27 cellular contexts compared by ENCODE assay signal in genomic region chr17:76899414-76899813, GRCh38. TPM values are rescaled to one million over a fixed set of nuclear protein-coding genes. Genes with fewer than 3 reads are reported as not detected.
"Had no signal": no experiment of that assay in that cellular context is flagged by ENCODE, and none has a peak within 500 bp of the region (broad histone marks: within the 10 kb centered on the region; RNA-seq: fewer than 3 reads in every experiment).

No MANE protein-coding gene starts in this region.

- H3K36me3 ChIP-seq: left ventricle myocardium inferior, neural progenitor cell, neutrophil, sigmoid colon, spleen, suprapubic skin, thoracic aorta, tibial artery, upper lobe of right lung, uterus had no signal

- H2AFZ ChIP-seq: neural progenitor cell, parathyroid adenoma had no signal

- DNase-seq: islet precursor cell; left ventricle myocardium inferior; mesendoderm; naive B cell; natural killer cell; nephron progenitor cell; occipital lobe; retina; sigmoid colon; small intestine; spleen; stimulated activated CD4-positive, alpha-beta T cell treated with anti-CD3 and anti-CD28 coated beads, Interleukin-4, amount 100 ng/mL, for 24 hours; stimulated activated naive CD4-positive, alpha-beta T cell; tibial artery; trophoblast cell; upper lobe of right lung; uterus had no signal

- H3K27ac Mint-ChIP-seq: mesothelial cell of epicardium; naive B cell; natural killer cell; neural progenitor cell; stimulated activated effector memory CD8-positive, alpha-beta T cell treated with anti-CD3 and anti-CD28 coated beads, Interleukin-12 subunit alpha, Interleukin-12 subunit beta, amount 100 ng/mL, for 72 hours; stimulated activated naive CD8-positive, alpha-beta T cell treated with anti-CD3 and anti-CD28 coated beads, Interleukin-15, Interleukin-2, amounts not matched to agents 100 ng/mL and 50 ng/mL, for 24 hours had no signal

- H3K27me3 Mint-ChIP-seq: naive B cell; stimulated activated naive CD8-positive, alpha-beta T cell treated with anti-CD3 and anti-CD28 coated beads, Interleukin-15, Interleukin-2, amounts not matched to agents 100 ng/mL and 50 ng/mL, for 24 hours had no signal

- H3K4me1 Mint-ChIP-seq: mesothelial cell of epicardium; naive B cell; natural killer cell; nephron progenitor cell; stimulated activated effector memory CD8-positive, alpha-beta T cell treated with anti-CD3 and anti-CD28 coated beads, Interleukin-12 subunit alpha, Interleukin-12 subunit beta, amount 100 ng/mL, for 72 hours had no signal

- H3K4me1 ChIP-seq: neural progenitor cell, parathyroid adenoma, sigmoid colon, spleen, suprapubic skin, upper lobe of right lung, uterus had no signal

- H3K27me3 ChIP-seq: neural progenitor cell, neutrophil, upper lobe of right lung, uterus had no signal

- H3K9ac ChIP-seq: neural progenitor cell, parathyroid adenoma had no signal

- H3K4me3 Mint-ChIP-seq: mesothelial cell of epicardium; natural killer cell; nephron progenitor cell; neural progenitor cell; stimulated activated effector memory CD8-positive, alpha-beta T cell treated with anti-CD3 and anti-CD28 coated beads, Interleukin-12 subunit alpha, Interleukin-12 subunit beta, amount 100 ng/mL, for 72 hours; stimulated activated naive CD8-positive, alpha-beta T cell treated with anti-CD3 and anti-CD28 coated beads, Interleukin-15, Interleukin-2, amounts not matched to agents 100 ng/mL and 50 ng/mL, for 24 hours had no signal

- H3K9me3 Mint-ChIP-seq: mesothelial cell of epicardium; naive B cell; natural killer cell; stimulated activated effector memory CD8-positive, alpha-beta T cell treated with anti-CD3 and anti-CD28 coated beads, Interleukin-12 subunit alpha, Interleukin-12 subunit beta, amount 100 ng/mL, for 72 hours; stimulated activated naive CD8-positive, alpha-beta T cell treated with anti-CD3 and anti-CD28 coated beads, Interleukin-15, Interleukin-2, amounts not matched to agents 100 ng/mL and 50 ng/mL, for 24 hours had no signal

- H3K4me2 ChIP-seq: neural progenitor cell had no signal

- H3K36me3 Mint-ChIP-seq: mesothelial cell of epicardium; naive B cell; natural killer cell; stimulated activated effector memory CD8-positive, alpha-beta T cell treated with anti-CD3 and anti-CD28 coated beads, Interleukin-12 subunit alpha, Interleukin-12 subunit beta, amount 100 ng/mL, for 72 hours had no signal

- ATAC-seq: natural killer cell; right cardiac atrium; stimulated activated effector memory CD8-positive, alpha-beta T cell treated with anti-CD3 and anti-CD28 coated beads, Interleukin-12 subunit alpha, Interleukin-12 subunit beta, amount 100 ng/mL, for 72 hours; upper lobe of right lung had no signal

- H3K9me3 ChIP-seq: neutrophil, sigmoid colon, suprapubic skin, thoracic aorta, upper lobe of right lung, uterus had no signal

- H3K4me3 ChIP-seq: left ventricle myocardium inferior, lung, neural progenitor cell, sigmoid colon, spleen, suprapubic skin, thoracic aorta, tibial artery, upper lobe of right lung, uterus had no signal

- H3K27ac ChIP-seq: left ventricle myocardium inferior, neural progenitor cell, neutrophil, parathyroid adenoma, sigmoid colon, spleen, suprapubic skin, thoracic aorta, tibial artery, upper lobe of right lung, uterus had no signal

RNA-seq across cellular contexts. Expression of gene MGAT5B, which starts 31.2 kb away (rescaled TPM):
- total RNA-seq: natural killer cell had no signal
